ENCODE assay signal across 17 cellular contexts in genomic region chr9:128153947-128154695, GRCh38. TPM values are rescaled to one million over a fixed set of nuclear protein-coding genes. Genes with fewer than 3 reads are reported as not detected.
DNase-seq lines count a peak whose midpoint lies in the region; ATAC-seq, FAIRE-seq and TF ChIP-seq lines count a peak whose summit lies in the region.
"Had no signal": no experiment of that assay in that cellular context is flagged by ENCODE, and none has a peak within 500 bp of the region (broad histone marks: within the 10 kb centered on the region; RNA-seq: fewer than 3 reads in every experiment).

No MANE protein-coding gene starts in this region.

- no peak overlapping the region for H3K27ac Mint-ChIP-seq in chondrocyte (ENCODE audit: unreplicated experiment)
- H3K27ac Mint-ChIP-seq: CD4-positive, CD25-positive, alpha-beta regulatory T cell; HFFc6 had no signal

- no peaks in the 10 kb centered on the region for H3K27me3 Mint-ChIP-seq in chondrocyte (ENCODE audit: low read depth)
- H3K27me3 Mint-ChIP-seq: CD4-positive, CD25-positive, alpha-beta regulatory T cell had no signal

- no peak for TF ChIP-seq POLR2A in GM12891 (IDR thresholded peaks at IDR 0.05; ENCODE audit: low read depth, low read length)

- no peaks in the 10 kb centered on the region for H3K36me3 Mint-ChIP-seq in chondrocyte (ENCODE audit: low read depth)
- H3K36me3 Mint-ChIP-seq: CD4-positive, CD25-positive, alpha-beta regulatory T cell had no signal

- peak overlapping the region; percentile 82 for H3K27ac ChIP-seq in neutrophil
- H3K27ac ChIP-seq: GM23248, RWPE1 had no signal

- no peak overlapping the region for H3K4me3 Mint-ChIP-seq in chondrocyte (ENCODE audit: unreplicated experiment)
- H3K4me3 Mint-ChIP-seq: CD4-positive, CD25-positive, alpha-beta regulatory T cell; HFFc6 had no signal

- no peaks in the 10 kb centered on the region for H3K9me3 Mint-ChIP-seq in chondrocyte (ENCODE audit: low read depth)
- H3K9me3 Mint-ChIP-seq: CD4-positive, CD25-positive, alpha-beta regulatory T cell; HFFc6 had no signal

- TF ChIP-seq CTCF in chondrocyte (IDR thresholded peaks at IDR 0.05) (no peak), neutrophil (IDR thresholded peaks at IDR 0.05) (no peak)

- H3K36me3 ChIP-seq in neutrophil, result no peaks in the 10 kb centered on the region

- H3K4me1 ChIP-seq in neutrophil (ENCODE audit: control insufficient read depth in 1 of 2, insufficient read depth in 1 of 2, low read depth in 1 of 2, low read length in 1 of 2), result peaks cover 45 to 63% of the 10 kb centered on the region in 2 experiments

- no peak for ATAC-seq in HG03354 (IDR thresholded peaks at IDR 0.05; ENCODE audit: poor library complexity, severe bottlenecking, unreplicated experiment)
- ATAC-seq: GM12878 had no signal

- FAIRE-seq in GM12891 (lab: Jason Lieb, UNC), result no peak
- FAIRE-seq: GM12878 had no signal

- H3K4me1 Mint-ChIP-seq in chondrocyte (ENCODE audit: low read depth), result peaks cover 2% of the 10 kb centered on the region

- H3K9me3 ChIP-seq in neutrophil, result no peaks in the 10 kb centered on the region

- DNase-seq in GM12891 (ENCODE audit: insufficient read length, low spot score) (peak; percentile 6), chondrocyte (ENCODE audit: low spot score) (peak; percentile 52), retina (no peak)
- DNase-seq: AML-193; CD4-positive, CD25-positive, alpha-beta regulatory T cell; DMS79; GM23248; HFFc6; Kasumi-1; NCI-H1105 treated with DMSO at 0.1 percent for 48 hours; NCI-H187; NK-92 treated with Interleukin-12 subunit alpha and Interleukin-12 subunit beta, amount 100 ng/mL, for 24 hours had no signal

- H3K27me3 ChIP-seq in neutrophil, result no peaks in the 10 kb centered on the region

- H3K4me3 ChIP-seq in neutrophil (ENCODE audit: low read depth in 1 of 2, low read length in 1 of 2), result no peak overlapping the region
- H3K4me3 ChIP-seq: GM12878, GM23248 had no signal

TF ChIP-seq in GM12891, 5 proteins besides CTCF, POLR2A, EP300 and RAD21:
- TF ChIP-seq POLR2AphosphoS5 (IDR thresholded peaks at IDR 0.05; ENCODE audit: low read depth, low read length) (no peak), POU2F2 (IDR thresholded peaks at IDR 0.05; ENCODE audit: low read depth, low read length) (no peak), TAF1 (IDR thresholded peaks at IDR 0.05; ENCODE audit: low read depth, low read length) (no peak), PAX5 (IDR thresholded peaks at IDR 0.05; ENCODE audit: insufficient read depth, low read length, severe bottlenecking) (no peak), SPI1 (IDR thresholded peaks at IDR 0.05; ENCODE audit: low read depth, low read length) (no peak)
TF ChIP-seq in GM12891: peak in this region for 0.

RNA-seq across cellular contexts. Expression of gene LCN2, which starts 4.9 kb away (rescaled TPM):
- not detected for polyA plus RNA-seq in GM12891 (2012; ENCODE audit: low read depth, missing spikeins)
- total RNA-seq in chondrocyte, result not detected in 3 replicates
- total RNA-seq: GM12878, GM23248, HFFc6, SK-MEL-5 had no signal
- polyA plus RNA-seq: CD4-positive, CD25-positive, alpha-beta regulatory T cell; GM12878; GM23248 had no signal

RNA-seq across cellular contexts. Expression of gene BBLN, which starts 5.9 kb away (rescaled TPM):
- polyA plus RNA-seq in GM12891 (2012; ENCODE audit: low read depth, missing spikeins), result 135 TPM
- total RNA-seq in chondrocyte, result 78.8 to 85.3 TPM (median 80.2 TPM) in 3 replicates

RNA-seq across cellular contexts. Expression of gene PTGES2, which starts 26.6 kb away (rescaled TPM):
- 45.3 TPM for polyA plus RNA-seq in GM12891 (2012; ENCODE audit: low read depth, missing spikeins)
- 43.5 to 53.6 TPM (median 49.3 TPM) in 3 replicates for total RNA-seq in chondrocyte

RNA-seq across cellular contexts. Expression of gene CIZ1, which starts 37.3 kb away (rescaled TPM):
- 43.1 TPM for polyA plus RNA-seq in GM12891 (2012; ENCODE audit: low read depth, missing spikeins)
- total RNA-seq in chondrocyte, result 130 to 147 TPM (median 140 TPM) in 3 replicates

RNA-seq across cellular contexts. Expression of gene DNM1, which starts 49.1 kb away (rescaled TPM):
- polyA plus RNA-seq in GM12891 (2012; ENCODE audit: low read depth, missing spikeins), result 0.31 TPM
- 87.0 to 127 TPM (median 91.9 TPM) in 3 replicates for total RNA-seq in chondrocyte
- polyA plus RNA-seq: CD4-positive, CD25-positive, alpha-beta regulatory T cell had no signal
